ENCODE assay signal across 1 cellular context in the genomic region with DNA sequence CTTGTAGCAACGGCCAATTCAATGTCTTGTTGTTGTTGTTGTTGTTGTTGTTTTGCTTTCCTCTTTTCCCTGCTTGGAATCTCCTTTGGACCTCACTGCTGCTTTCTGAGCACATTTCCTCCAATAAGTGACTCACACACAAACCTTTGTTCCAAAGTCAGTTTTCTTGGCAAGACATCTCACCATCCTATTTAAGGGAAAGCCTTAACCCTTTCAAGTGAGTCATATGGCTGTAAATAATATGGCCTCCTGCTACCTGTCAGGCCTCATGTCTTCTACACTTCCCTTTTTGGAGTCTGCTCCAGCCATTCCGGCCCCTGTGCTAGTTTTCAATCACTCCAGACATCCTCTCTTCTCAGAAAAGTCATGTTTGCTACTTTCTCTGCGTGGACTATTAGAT.
TF ChIP-seq lines count a peak whose summit lies in the region.

No MANE protein-coding gene starts in this region.

TF ChIP-seq in SK-N-SH treated with all-trans-retinoic acid at 6 μM for 48 hours, 23 proteins besides CTCF, POLR2A, EP300 and RAD21 (continued from another document):
- TF ChIP-seq, protein P1, sequence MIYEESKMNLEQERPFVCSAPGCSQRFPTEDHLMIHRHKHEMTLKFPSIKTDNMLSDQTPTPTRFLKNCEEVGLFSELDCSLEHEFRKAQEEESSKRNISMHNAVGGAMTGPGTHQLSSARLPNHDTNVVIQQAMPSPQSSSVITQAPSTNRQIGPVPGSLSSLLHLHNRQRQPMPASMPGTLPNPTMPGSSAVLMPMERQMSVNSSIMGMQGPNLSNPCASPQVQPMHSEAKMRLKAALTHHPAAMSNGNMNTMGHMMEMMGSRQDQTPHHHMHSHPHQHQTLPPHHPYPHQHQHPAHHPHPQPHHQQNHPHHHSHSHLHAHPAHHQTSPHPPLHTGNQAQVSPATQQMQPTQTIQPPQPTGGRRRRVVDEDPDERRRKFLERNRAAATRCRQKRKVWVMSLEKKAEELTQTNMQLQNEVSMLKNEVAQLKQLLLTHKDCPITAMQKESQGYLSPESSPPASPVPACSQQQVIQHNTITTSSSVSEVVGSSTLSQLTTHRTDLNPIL (CRISPR knock-in tag; IDR thresholded peaks at IDR 0.05; ENCODE audit: low read depth) = no peak
- TF ChIP-seq ESRRG (CRISPR knock-in tag; IDR thresholded peaks at IDR 0.05) (no peak), ZNF70 (CRISPR knock-in tag; IDR thresholded peaks at IDR 0.05) (no peak)
- TF ChIP-seq, protein P2, sequence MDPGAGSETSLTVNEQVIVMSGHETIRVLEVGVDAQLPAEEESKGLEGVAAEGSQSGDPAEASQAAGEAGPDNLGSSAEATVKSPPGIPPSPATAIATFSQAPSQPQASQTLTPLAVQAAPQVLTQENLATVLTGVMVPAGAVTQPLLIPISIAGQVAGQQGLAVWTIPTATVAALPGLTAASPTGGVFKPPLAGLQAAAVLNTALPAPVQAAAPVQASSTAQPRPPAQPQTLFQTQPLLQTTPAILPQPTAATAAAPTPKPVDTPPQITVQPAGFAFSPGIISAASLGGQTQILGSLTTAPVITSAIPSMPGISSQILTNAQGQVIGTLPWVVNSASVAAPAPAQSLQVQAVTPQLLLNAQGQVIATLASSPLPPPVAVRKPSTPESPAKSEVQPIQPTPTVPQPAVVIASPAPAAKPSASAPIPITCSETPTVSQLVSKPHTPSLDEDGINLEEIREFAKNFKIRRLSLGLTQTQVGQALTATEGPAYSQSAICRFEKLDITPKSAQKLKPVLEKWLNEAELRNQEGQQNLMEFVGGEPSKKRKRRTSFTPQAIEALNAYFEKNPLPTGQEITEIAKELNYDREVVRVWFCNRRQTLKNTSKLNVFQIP (CRISPR knock-in tag; IDR thresholded peaks at IDR 0.05; ENCODE audit: borderline replicate concordance, low read depth) = no peak
